In the genomic region with DNA sequence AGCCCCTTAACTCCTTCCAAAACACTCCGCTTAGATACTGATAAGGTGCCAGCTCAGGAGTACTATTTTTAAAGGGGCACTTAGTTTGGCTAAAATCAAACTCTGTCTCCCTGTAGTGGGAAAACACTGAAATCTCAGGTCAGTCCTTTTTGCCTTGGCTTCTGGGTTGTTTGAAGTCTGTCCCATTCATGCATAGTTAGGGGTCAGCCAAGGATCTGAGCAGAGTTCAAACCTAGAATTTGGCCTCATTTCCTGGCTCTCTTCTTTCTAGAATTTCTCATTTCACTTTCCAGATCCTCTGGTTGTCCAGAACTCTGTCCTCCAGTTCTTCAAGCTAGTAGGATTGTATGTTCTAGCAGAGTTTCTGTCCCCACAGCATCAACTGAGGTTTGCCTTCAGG, we compare ENCODE assay signal across 19 cellular contexts. TPM values are rescaled to one million over a fixed set of nuclear protein-coding genes. Genes with fewer than 3 reads are reported as not detected.
DNase-seq lines count a peak whose midpoint lies in the region; ATAC-seq, FAIRE-seq and TF ChIP-seq lines count a peak whose summit lies in the region.
"Had no signal": no experiment of that assay in that cellular context is flagged by ENCODE, and none has a peak within 500 bp of the region (broad histone marks: within the 10 kb centered on the region; RNA-seq: fewer than 3 reads in every experiment).

No MANE protein-coding gene starts in this region.

- H2AFZ ChIP-seq in HepG2 (ENCODE audit: low read length): no peak overlapping the region

- H3K9me3 ChIP-seq in liver (ENCODE audit: control insufficient read depth in 4 of 4, low read length in 3 of 4): no peaks in the 10 kb centered on the region
- no peaks in the 10 kb centered on the region for H3K9me3 ChIP-seq in HepG2 (ENCODE audit: low read length)
- H3K9me3 ChIP-seq in lung (ENCODE audit: control insufficient read depth in 2 of 2, insufficient read depth in 1 of 2, low read length in 1 of 2): peaks cover 0 to 7% of the 10 kb centered on the region in 2 donors
- H3K9me3 ChIP-seq: A549, Caco-2 had no signal

- no peak for FAIRE-seq in HepG2 (lab: Jason Lieb, UNC)
- FAIRE-seq: A549, D721Med, G401.6, GM19239 had no signal

- H3K36me3 ChIP-seq in liver (ENCODE audit: control insufficient read depth in 4 of 4, insufficient read depth in 3 of 4, low read depth in 1 of 4, low read length in 3 of 4) (no peaks in the 10 kb centered on the region), HepG2 (replicated peaks in 1 of 2; ENCODE audit: control insufficient read depth in 1 of 2, insufficient read depth in 2 of 2, low read length in 2 of 2) (no peaks in the 10 kb centered on the region), lung (ENCODE audit: control insufficient read depth in 2 of 2, insufficient read depth in 2 of 2, low read length in 2 of 2) (no peaks in the 10 kb centered on the region)
- H3K36me3 ChIP-seq: BLaER1 treated with 17β-estradiol and CSF1 and Interleukin-3, amounts not matched to agents 10 nM and 100 nM had no signal

- H3K27me3 ChIP-seq in liver (ENCODE audit: control insufficient read depth in 4 of 4, insufficient read depth in 4 of 4, low read length in 3 of 4): peaks cover 0 to 2% (median 0%) of the 10 kb centered on the region in 4 donors
- peaks cover 4 to 18% of the 10 kb centered on the region in 2 experiments; a peak in 2 of 5 replicates for H3K27me3 ChIP-seq in HepG2 (ENCODE audit: control insufficient read depth in 1 of 2, insufficient read depth in 2 of 2, low read length in 2 of 2)
- H3K27me3 ChIP-seq in lung (ENCODE audit: control insufficient read depth, insufficient read depth): no peaks in the 10 kb centered on the region

- no peaks in the 10 kb centered on the region for H3K79me2 ChIP-seq in HepG2 (ENCODE audit: insufficient read depth, low read length)

- 32% methylated on average over 1 of the region's 1 CpG for WGBS in liver
- WGBS in HepG2 (ENCODE audit: low lambda C conversion rate): 100% methylated on average over 1 of the region's 1 CpG
- 84 to 93% methylated on average over 1 of the region's 1 CpG for WGBS in lung, 2 donors

- POLR2A ChIA-PET in HepG2 (lab: Yijun Ruan, JAX): no interaction called here

- DNase-seq in HepG2 (ENCODE audit: low spot score) (no peak), lung (ENCODE audit: low spot score) (peak; percentile 6), SHP77 treated with DMSO at 0.1 percent for 48 hours (lab: John Stamatoyannopoulos, UW) (no peak), NCI-H446 treated with DMSO at 0.1 percent for 48 hours (lab: John Stamatoyannopoulos, UW) (no peak)
- DNase-seq: AML-193; Caco-2; Calu3; CD4-positive, alpha-beta T cell; DMS79 treated with DMSO at 0.1 percent for 48 hours; GF-D8 had no signal

- H3K27ac ChIP-seq in liver (ENCODE audit: low read depth in 1 of 2, low read length in 2 of 2): peak overlapping the region; percentile 22 to 50
- H3K27ac ChIP-seq in HepG2 (ENCODE audit: extremely low read length, insufficient read depth, low read length): no peak overlapping the region
- no peak overlapping the region for H3K27ac ChIP-seq in lung (ENCODE audit: low read depth in 1 of 2, low read length in 1 of 2)
- H3K27ac ChIP-seq: 22Rv1; A549; BLaER1 treated with 17β-estradiol and CSF1 and Interleukin-3, amounts not matched to agents 10 nM and 100 nM; C4-2B had no signal

- no peak for TF ChIP-seq CTCF in liver (IDR thresholded peaks at IDR 0.05; ENCODE audit: low read depth, low read length, missing input control)
- TF ChIP-seq CTCF in HepG2 (CRISPR knock-in tag; IDR thresholded peaks at IDR 0.05): no peak
- no peak for TF ChIP-seq CTCF in lung (IDR thresholded peaks at IDR 0.05; ENCODE audit: control extremely low read depth, extremely low read depth)

- H3K4me1 ChIP-seq in liver (ENCODE audit: control insufficient read depth in 4 of 4, insufficient read depth in 4 of 4, low read length in 3 of 4): peaks cover 3 to 30% (median 23%) of the 10 kb centered on the region in 4 donors
- peaks cover 67% of the 10 kb centered on the region for H3K4me1 ChIP-seq in HepG2 (ENCODE audit: insufficient read depth, low read length)
- no peaks in the 10 kb centered on the region for H3K4me1 ChIP-seq in lung (ENCODE audit: control insufficient read depth in 2 of 2, insufficient read depth in 2 of 2, low read length in 2 of 2)
- H3K4me1 ChIP-seq: A549, Caco-2 had no signal

- no peaks in the 10 kb centered on the region for H4K20me1 ChIP-seq in HepG2 (ENCODE audit: insufficient read depth, low read length)
- H4K20me1 ChIP-seq: BLaER1 treated with 17β-estradiol and CSF1 and Interleukin-3, amounts not matched to agents 10 nM and 100 nM had no signal

- H3K4me2 ChIP-seq in HepG2 (ENCODE audit: low read depth, low read length): no peak overlapping the region
- H3K4me2 ChIP-seq: A549; BLaER1 treated with 17β-estradiol and CSF1 and Interleukin-3, amounts not matched to agents 10 nM and 100 nM had no signal

- H3K4me3 ChIP-seq in liver (ENCODE audit: low read depth in 1 of 3, low read length in 3 of 3) (no peak overlapping the region), HepG2 (replicated peaks in 1 of 3; ENCODE audit: insufficient read depth in 1 of 3, low read depth in 2 of 3, low read length in 3 of 3) (no peak overlapping the region), lung (no peak overlapping the region)
- H3K4me3 ChIP-seq: A549; BLaER1 treated with 17β-estradiol and CSF1 and Interleukin-3, amounts not matched to agents 10 nM and 100 nM had no signal

- CTCF ChIA-PET in HepG2 (lab: Yijun Ruan, JAX; ENCODE audit: low intra/inter-chr PET ratio, low total read pairs): no interaction called here

- TF ChIP-seq RAD21 in liver (IDR thresholded peaks at IDR 0.05): peak; percentile 28 to 42
- no peak for TF ChIP-seq RAD21 in HepG2 (CRISPR knock-in tag; IDR thresholded peaks at IDR 0.05)

- H3K9ac ChIP-seq in liver (ENCODE audit: low read depth in 1 of 2, low read length in 2 of 2): no peak overlapping the region
- no peak overlapping the region for H3K9ac ChIP-seq in HepG2 (ENCODE audit: insufficient read depth, low read depth, low read length)
- H3K9ac ChIP-seq: BLaER1 treated with 17β-estradiol and CSF1 and Interleukin-3, amounts not matched to agents 10 nM and 100 nM had no signal

- ATAC-seq in HepG2 (no peak), lung (ENCODE audit: insufficient read depth, low FRiP score) (no peak)
- ATAC-seq: A549; CD8-positive, alpha-beta T cell had no signal

- BruUV-seq in HepG2 (replicated peaks; lab: Mats Ljungman, UMichigan): no TSS peak

- in situ Hi-C loops in HepG2 (cut with HindIII; ENCODE audit: extremely low pct_ligation_motif_present, low pct_unique_long_range_greater_than_20kb): no loop called here

- TF ChIP-seq EP300 in HepG2 (IDR thresholded peaks at IDR 0.05; ENCODE audit: low read depth in 2 of 2, low read length in 2 of 2): no peak
- TF ChIP-seq EP300 in HepG2 (CRISPR knock-in tag; IDR thresholded peaks at IDR 0.05; ENCODE audit: borderline replicate concordance): no peak

- intact Hi-C loops in HepG2 (cut with micrococcal nuclease; ENCODE audit: unreplicated experiment): no loop called here

- no peak for TF ChIP-seq POLR2A in HepG2 (IDR thresholded peaks at IDR 0.05; ENCODE audit: insufficient read depth in 1 of 2, low read depth in 2 of 2, low read length in 2 of 2)

TF ChIP-seq in liver, 16 proteins besides CTCF, POLR2A, EP300 and RAD21:
- peak; percentile 81 to 89 for TF ChIP-seq RXRA (IDR thresholded peaks at IDR 0.05)
- TF ChIP-seq HNF4A (conservative IDR thresholded peaks at IDR 0.05): peak; percentile 68 to 82
- TF ChIP-seq, protein P1, sequence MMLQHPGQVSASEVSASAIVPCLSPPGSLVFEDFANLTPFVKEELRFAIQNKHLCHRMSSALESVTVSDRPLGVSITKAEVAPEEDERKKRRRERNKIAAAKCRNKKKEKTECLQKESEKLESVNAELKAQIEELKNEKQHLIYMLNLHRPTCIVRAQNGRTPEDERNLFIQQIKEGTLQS (IDR thresholded peaks at IDR 0.05): no peak

TF ChIP-seq in HepG2, 621 proteins besides CTCF, POLR2A, EP300 and RAD21:
- no peak for TF ChIP-seq ZNF441 (CRISPR knock-in tag; IDR thresholded peaks at IDR 0.05; ENCODE audit: borderline replicate concordance)
- no peak for TF ChIP-seq ZNF234 (CRISPR knock-in tag; conservative IDR thresholded peaks at IDR 0.05)
- TF ChIP-seq PTBP1 (IDR thresholded peaks at IDR 0.05; ENCODE audit: low read depth, low read length, poor library complexity, severe bottlenecking): no peak
- no peak for TF ChIP-seq FOXC1 (CRISPR knock-in tag; IDR thresholded peaks at IDR 0.05; ENCODE audit: borderline replicate concordance)

RNA-seq across cellular contexts. Expression of a gene that starts 31.5 kb away (rescaled TPM):
- under 1 TPM; 0.08 to 0.09 TPM for total RNA-seq in liver
- under 1 TPM in 1 of 2 donors, not detected in 1; 0.07 TPM for polyA plus RNA-seq in liver
- total RNA-seq in HepG2 (2016; rRNA removed; fragmentation: Illumina TruSeq; extraction: Trizol): 1.6 and 3.3 TPM in 2 replicates
- total RNA-seq in HepG2 (2016; cell fraction: cytosol; rRNA removed; fragmentation: Illumina TruSeq; extraction: Trizol; ENCODE audit: low read depth): 0.40 and 0.53 TPM in 2 replicates
- total RNA-seq in HepG2 (2016; cell fraction: insoluble cytoplasmic fraction; rRNA removed; fragmentation: Illumina TruSeq; extraction: Trizol): 1.7 and 3.2 TPM in 2 replicates
- total RNA-seq in HepG2 (2016; cell fraction: membrane; rRNA removed; fragmentation: Illumina TruSeq; extraction: Trizol): 1.5 and 1.7 TPM in 2 replicates
- 2.9 and 3.4 TPM in 2 replicates for total RNA-seq in HepG2 (2016; cell fraction: nucleus; rRNA removed; fragmentation: Illumina TruSeq; extraction: Trizol)
- 2.2 and 3.4 TPM in 2 replicates for polyA plus RNA-seq in HepG2 (2011; rRNA removed)
- 4.1 and 4.4 TPM in 2 replicates for polyA plus RNA-seq in HepG2 (2011; cell fraction: cytosol; rRNA removed)
- 11.8 TPM in 2 replicates for polyA plus RNA-seq in HepG2 (2011; cell fraction: nucleus; rRNA removed)
- polyA plus RNA-seq in HepG2 (2012): 1.1 and 3.9 TPM in 2 replicates
- polyA plus RNA-seq in HepG2 (2016; cell fraction: cytosol; fragmentation: Illumina TruSeq; extraction: Trizol; ENCODE audit: low read depth): 0.63 and 0.64 TPM in 2 replicates
- polyA plus RNA-seq in HepG2 (2016; cell fraction: insoluble cytoplasmic fraction; fragmentation: Illumina TruSeq; extraction: Trizol; ENCODE audit: low read depth): 3.1 and 3.9 TPM in 2 replicates
- polyA plus RNA-seq in HepG2 (2016; cell fraction: membrane; fragmentation: Illumina TruSeq; extraction: Trizol; ENCODE audit: low read depth): 1.5 and 1.8 TPM in 2 replicates
- polyA plus RNA-seq in HepG2 (2016; cell fraction: nucleus; fragmentation: Illumina TruSeq; extraction: Trizol; ENCODE audit: insufficient read depth, low read depth): 8.3 and 8.8 TPM in 2 replicates
- polyA minus RNA-seq in HepG2 (2011; rRNA and poly(A)+ RNA removed; ENCODE audit: low replicate concordance): 10.6 and 14.5 TPM in 2 replicates
- 3.8 and 4.2 TPM in 2 replicates for polyA minus RNA-seq in HepG2 (2011; cell fraction: cytosol; rRNA and poly(A)+ RNA removed)
- polyA minus RNA-seq in HepG2 (2011; cell fraction: nucleus; rRNA and poly(A)+ RNA removed): 2.4 and 2.9 TPM in 2 replicates
- total RNA-seq in lung: under 1 TPM; 0.28 to 0.46 TPM
- polyA plus RNA-seq in lung: under 1 TPM; 0.05 to 0.06 TPM
- total RNA-seq: CD4-positive, alpha-beta T cell had no signal

Comparison
In these comparisons a context has a peak if more than half of its experiments do, and no peak if none do; other contexts are left out.
1. H3K27ac ChIP-seq: peak in liver (2 of 2); none in HepG2 (single experiment) and lung (0 of 2).